ENCODE assay signal across 13 cellular contexts in the genomic region with DNA sequence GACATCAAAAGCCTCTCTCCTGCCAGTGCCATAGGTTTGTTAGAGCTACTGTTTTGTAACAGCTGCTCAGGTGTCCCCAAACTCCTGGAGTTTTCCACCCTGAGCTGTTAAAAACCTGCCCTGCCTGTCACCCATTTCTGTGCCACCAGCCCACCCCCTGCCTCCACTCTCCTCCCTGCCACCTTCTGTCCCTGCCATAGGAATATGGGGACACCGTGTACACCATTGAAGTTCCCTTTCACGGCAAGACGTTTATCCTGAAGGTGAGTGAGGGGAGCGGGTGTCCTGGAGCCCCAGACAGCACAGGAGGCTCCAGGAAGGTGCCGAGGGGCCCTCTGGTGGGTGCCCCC. TPM values are rescaled to one million over a fixed set of nuclear protein-coding genes. Genes with fewer than 3 reads are reported as not detected.
DNase-seq lines count a peak whose midpoint lies in the region; ATAC-seq, FAIRE-seq and TF ChIP-seq lines count a peak whose summit lies in the region.
"Had no signal": no experiment of that assay in that cellular context is flagged by ENCODE, and none has a peak within 500 bp of the region (broad histone marks: within the 10 kb centered on the region; RNA-seq: fewer than 3 reads in every experiment).

No MANE protein-coding gene starts in this region.

- POLR2A ChIA-PET in endothelial cell of umbilical vein (lab: Charles Lee) = interaction anchor here (1.7 kb wide), 1 partner anchor 11 kb away, joined by 3 read pairs; no protein-coding TSS in a partner anchor

- no peaks in the 10 kb centered on the region for H3K9me3 Mint-ChIP-seq in stimulated activated naive CD8-positive, alpha-beta T cell treated with anti-CD3 and anti-CD28 coated beads, Interleukin-15, amount 100 ng/mL, for 72 hours

- H3K9me1 ChIP-seq in endothelial cell of umbilical vein (replicated peaks; ENCODE audit: control insufficient read depth, extremely low read depth, insufficient read depth, low read length) = no peaks in the 10 kb centered on the region

- TF ChIP-seq POLR2A in endothelial cell of umbilical vein (IDR thresholded peaks at IDR 0.05; ENCODE audit: low read depth, low read length) (no peak), sigmoid colon (IDR thresholded peaks at IDR 0.05) (no peak), vagina (IDR thresholded peaks at IDR 0.05) (no peak)

- no peak overlapping the region for H2AFZ ChIP-seq in endothelial cell of umbilical vein (ENCODE audit: low read depth, low read length)

- no peaks in the 10 kb centered on the region for H4K20me1 ChIP-seq in endothelial cell of umbilical vein (replicated peaks; ENCODE audit: control insufficient read depth, extremely low read depth, insufficient read depth, low read length)

- no peaks in the 10 kb centered on the region for H3K79me2 ChIP-seq in endothelial cell of umbilical vein (ENCODE audit: control insufficient read depth, insufficient read depth, low read length)

- no peak overlapping the region for H3K9ac ChIP-seq in endothelial cell of umbilical vein (replicated peaks; ENCODE audit: extremely low read depth, insufficient read depth, low read length)

- CTCF ChIA-PET in endothelial cell of umbilical vein (lab: Charles Lee) = interaction anchor here (0.6 to 1.3 kb wide), 11 partner anchors 9 to 670 kb away, joined by 3 to 9 read pairs (median 4); a partner anchor contains a TSS

- H3K27me3 ChIP-seq in endothelial cell of umbilical vein (ENCODE audit: control insufficient read depth in 2 of 2, insufficient read depth in 2 of 2, low read length in 2 of 2) (no peaks in the 10 kb centered on the region), sigmoid colon (peaks cover 0 to 4% (median 0%) of the 10 kb centered on the region in 3 donors), vagina (no peaks in the 10 kb centered on the region)
- H3K27me3 ChIP-seq: foreskin keratinocyte, SJSA1 had no signal

- intact Hi-C loops in endothelial cell of umbilical vein (cut with micrococcal nuclease) = no loop called here
- intact Hi-C loops in sigmoid colon (cut with DNase I) = no loop called here
- intact Hi-C loops in vagina (cut with DNase I) = no loop called here

- 80 to 81% methylated on average over 5 of the region's 5 CpGs for WGBS in sigmoid colon, 2 donors

- H3K27ac ChIP-seq in endothelial cell of umbilical vein (ENCODE audit: insufficient read depth, low read depth, low read length) (peak overlapping the region; percentile 8), sigmoid colon (peak overlapping the region; percentile 54 to 62 (median 59)), vagina (peak overlapping the region; percentile 40)
- H3K27ac ChIP-seq: foreskin keratinocyte, SJSA1 had no signal

- peaks cover 0 to 2% of the 10 kb centered on the region in 2 experiments for H3K36me3 ChIP-seq in endothelial cell of umbilical vein (ENCODE audit: control insufficient read depth in 2 of 2, extremely low read depth in 1 of 2, insufficient read depth in 2 of 2, low read length in 2 of 2)
- H3K36me3 ChIP-seq in sigmoid colon = peaks cover 0 to 63% (median 11%) of the 10 kb centered on the region in 4 donors
- H3K36me3 ChIP-seq in vagina = peaks cover 0 to 42% of the 10 kb centered on the region in 2 donors

- H3K4me1 ChIP-seq in endothelial cell of umbilical vein (ENCODE audit: control insufficient read depth, extremely low read depth, insufficient read depth, low read length) = peaks cover 16% of the 10 kb centered on the region
- H3K4me1 ChIP-seq in sigmoid colon = peaks cover 0 to 21% (median 5%) of the 10 kb centered on the region in 4 donors
- H3K4me1 ChIP-seq in vagina = peaks cover 45% of the 10 kb centered on the region
- H3K4me1 ChIP-seq: foreskin keratinocyte, SJSA1 had no signal

- H3K27me3 Mint-ChIP-seq in stimulated activated naive CD8-positive, alpha-beta T cell treated with anti-CD3 and anti-CD28 coated beads, Interleukin-15, amount 100 ng/mL, for 72 hours = no peaks in the 10 kb centered on the region

- no peak for ATAC-seq in stimulated activated naive CD8-positive, alpha-beta T cell treated with anti-CD3 and anti-CD28 coated beads, Interleukin-15, amount 100 ng/mL, for 72 hours
- no peak for ATAC-seq in stimulated activated naive CD8-positive, alpha-beta T cell treated with anti-CD3 and anti-CD28 coated beads, Interleukin-15, Interleukin-2, amounts not matched to agents 100 U/mL and 50 U/mL, for 24 hours
- ATAC-seq in GM21367 (IDR thresholded peaks at IDR 0.05; ENCODE audit: unreplicated experiment) = no peak
- ATAC-seq: foreskin keratinocyte had no signal

- H3K4me3 ChIP-seq in endothelial cell of umbilical vein (replicated peaks in 1 of 3; ENCODE audit: insufficient read depth in 1 of 3, low read depth in 1 of 3, low read length in 3 of 3) = no peak overlapping the region
- H3K4me3 ChIP-seq in sigmoid colon = no peak overlapping the region
- no peak overlapping the region for H3K4me3 ChIP-seq in vagina
- H3K4me3 ChIP-seq: SJSA1 had no signal

- H3K4me3 Mint-ChIP-seq in stimulated activated naive CD8-positive, alpha-beta T cell treated with anti-CD3 and anti-CD28 coated beads, Interleukin-15, amount 100 ng/mL, for 72 hours = peak overlapping the region in 1 of 2 donors; percentile 37

- dilution Hi-C loops in endothelial cell of umbilical vein (cut with MboI; ENCODE audit: extremely low pct_ligation_motif_present, low sequenced_read_pairs) = no loop called here

- no TSS peak for BruUV-seq in endothelial cell of umbilical vein (replicated peaks; lab: Mats Ljungman, UMichigan)

- FAIRE-seq in endothelial cell of umbilical vein (lab: Jason Lieb, UNC) = no peak
- FAIRE-seq: bronchial epithelial cell had no signal

- no peak overlapping the region for H3K4me2 ChIP-seq in endothelial cell of umbilical vein (ENCODE audit: insufficient read depth, low read length)

- H3K4me1 Mint-ChIP-seq in stimulated activated naive CD8-positive, alpha-beta T cell treated with anti-CD3 and anti-CD28 coated beads, Interleukin-15, amount 100 ng/mL, for 72 hours = peaks cover 60% of the 10 kb centered on the region

- H3K9me3 ChIP-seq in endothelial cell of umbilical vein (replicated peaks; ENCODE audit: control insufficient read depth, insufficient read depth, low read length) (no peaks in the 10 kb centered on the region), sigmoid colon (no peaks in the 10 kb centered on the region), vagina (no peaks in the 10 kb centered on the region)
- H3K9me3 ChIP-seq: SJSA1 had no signal

- peak overlapping the region; percentile 57 to 63 for H3K27ac Mint-ChIP-seq in stimulated activated naive CD8-positive, alpha-beta T cell treated with anti-CD3 and anti-CD28 coated beads, Interleukin-15, amount 100 ng/mL, for 72 hours

- TF ChIP-seq EP300 in sigmoid colon (IDR thresholded peaks at IDR 0.05) = no peak

- DNase-seq in stimulated activated naive CD8-positive, alpha-beta T cell treated with anti-CD3 and anti-CD28 coated beads, Interleukin-15, amount 100 ng/mL, for 72 hours = no peak
- DNase-seq in stimulated activated naive CD8-positive, alpha-beta T cell treated with anti-CD3 and anti-CD28 coated beads, Interleukin-15, Interleukin-2, amounts not matched to agents 100 U/mL and 50 U/mL, for 24 hours = no peak
- DNase-seq in endothelial cell of umbilical vein (ENCODE audit: low read depth, low spot score) = no peak
- DNase-seq in sigmoid colon = no peak
- DNase-seq in vagina (ENCODE audit: extremely low spot score in 2 of 2) = no peak
- no peak for DNase-seq in middle frontal gyrus (ENCODE audit: extremely low spot score, low spot score)
- no peak for DNase-seq in NCI-H187 (lab: John Stamatoyannopoulos, UW)
- DNase-seq: foreskin keratinocyte, KG1, NCI-H1105 treated with DMSO at 0.1 percent for 48 hours had no signal

- TF ChIP-seq CTCF in endothelial cell of umbilical vein (IDR thresholded peaks at IDR 0.05; ENCODE audit: extremely low read depth in 1 of 2, insufficient read depth in 1 of 2, low read depth in 1 of 2, low read length in 2 of 2) (no peak), sigmoid colon (IDR thresholded peaks at IDR 0.05) (no peak), vagina (IDR thresholded peaks at IDR 0.05) (no peak)

RNA-seq across cellular contexts. Expression of a gene that starts 5.2 kb away (rescaled TPM):
- total RNA-seq in endothelial cell of umbilical vein (0.78 and 0.93 TPM in 2 replicates), sigmoid colon (under 1 TPM in 3 of 4 donors, not detected in 1; 0.49 to 0.71 (median 0.68) TPM), vagina (0.49 TPM)
- polyA plus RNA-seq in endothelial cell of umbilical vein (0.46 and 0.51 TPM in 2 replicates), sigmoid colon (1 to 10 TPM; 1.4 to 3.5 (median 3.0) TPM)
- polyA plus RNA-seq in endothelial cell of umbilical vein (2011; cell fraction: cytosol; rRNA removed) = 0.18 TPM in 1 of 2 replicates, not detected in the other
- polyA plus RNA-seq in endothelial cell of umbilical vein (2011; cell fraction: nucleus; rRNA removed) = 2.8 and 5.0 TPM in 2 replicates
- polyA plus RNA-seq in endothelial cell of umbilical vein (2012) = 0.29 and 1.3 TPM in 2 replicates
- polyA minus RNA-seq in endothelial cell of umbilical vein = 0.45 and 1.3 TPM in 2 replicates
- 1.0 TPM for polyA minus RNA-seq in endothelial cell of umbilical vein (2011; cell fraction: cytosol; rRNA and poly(A)+ RNA removed)
- polyA minus RNA-seq in endothelial cell of umbilical vein (2011; cell fraction: nucleus; rRNA and poly(A)+ RNA removed) = 1.1 and 1.8 TPM in 2 replicates
- total RNA-seq: bronchial epithelial cell had no signal

RNA-seq across cellular contexts. Expression of a gene that starts 8.3 kb away (rescaled TPM):
- not detected in 2 replicates for total RNA-seq in endothelial cell of umbilical vein
- 0.11 and 0.35 TPM in 2 replicates for polyA plus RNA-seq in endothelial cell of umbilical vein
- polyA plus RNA-seq in endothelial cell of umbilical vein (2011; cell fraction: cytosol; rRNA removed) = not detected in 2 replicates
- 0.13 and 0.22 TPM in 2 replicates for polyA plus RNA-seq in endothelial cell of umbilical vein (2011; cell fraction: nucleus; rRNA removed)
- polyA plus RNA-seq in endothelial cell of umbilical vein (2012) = not detected in 2 replicates
- polyA minus RNA-seq in endothelial cell of umbilical vein = not detected in 2 replicates
- not detected for polyA minus RNA-seq in endothelial cell of umbilical vein (2011; cell fraction: cytosol; rRNA and poly(A)+ RNA removed)
- polyA minus RNA-seq in endothelial cell of umbilical vein (2011; cell fraction: nucleus; rRNA and poly(A)+ RNA removed) = not detected in 2 replicates
- 1 to 10 TPM; 2.8 to 5.4 (median 5.1) TPM for total RNA-seq in sigmoid colon
- polyA plus RNA-seq in sigmoid colon = 1 to 10 TPM; 1.2 to 2.4 (median 1.8) TPM
- 5.6 TPM for total RNA-seq in vagina
- total RNA-seq: bronchial epithelial cell, foreskin keratinocyte, SJSA1 had no signal

RNA-seq across cellular contexts. Expression of a gene that starts 23.0 kb away (rescaled TPM):
- 48.9 and 51.0 TPM in 2 replicates for total RNA-seq in endothelial cell of umbilical vein
- 75.7 and 102 TPM in 2 replicates for polyA plus RNA-seq in endothelial cell of umbilical vein
- polyA plus RNA-seq in endothelial cell of umbilical vein (2011; cell fraction: cytosol; rRNA removed) = 59.8 and 64.7 TPM in 2 replicates
- polyA plus RNA-seq in endothelial cell of umbilical vein (2011; cell fraction: nucleus; rRNA removed) = 197 and 251 TPM in 2 replicates
- 42.1 and 55.4 TPM in 2 replicates for polyA plus RNA-seq in endothelial cell of umbilical vein (2012)
- polyA minus RNA-seq in endothelial cell of umbilical vein = 77.4 and 91.7 TPM in 2 replicates
- 25.9 TPM for polyA minus RNA-seq in endothelial cell of umbilical vein (2011; cell fraction: cytosol; rRNA and poly(A)+ RNA removed)
- 40.4 and 56.2 TPM in 2 replicates for polyA minus RNA-seq in endothelial cell of umbilical vein (2011; cell fraction: nucleus; rRNA and poly(A)+ RNA removed)
- 10 to 100 TPM; 35.3 to 44.1 (median 37.6) TPM for total RNA-seq in sigmoid colon
- polyA plus RNA-seq in sigmoid colon = 10 to 100 TPM; 21.0 to 59.2 (median 25.0) TPM
- 148 TPM for total RNA-seq in vagina

RNA-seq across cellular contexts. Expression of a gene that starts 27.9 kb away (rescaled TPM):
- 6.4 and 7.0 TPM in 2 replicates for total RNA-seq in endothelial cell of umbilical vein
- 14.9 and 17.0 TPM in 2 replicates for polyA plus RNA-seq in endothelial cell of umbilical vein
- 6.9 and 9.6 TPM in 2 replicates for polyA plus RNA-seq in endothelial cell of umbilical vein (2011; cell fraction: cytosol; rRNA removed)
- 31.1 and 34.7 TPM in 2 replicates for polyA plus RNA-seq in endothelial cell of umbilical vein (2011; cell fraction: nucleus; rRNA removed)
- 4.2 and 6.0 TPM in 2 replicates for polyA plus RNA-seq in endothelial cell of umbilical vein (2012)
- polyA minus RNA-seq in endothelial cell of umbilical vein = 8.3 and 9.9 TPM in 2 replicates
- 2.4 TPM for polyA minus RNA-seq in endothelial cell of umbilical vein (2011; cell fraction: cytosol; rRNA and poly(A)+ RNA removed)
- polyA minus RNA-seq in endothelial cell of umbilical vein (2011; cell fraction: nucleus; rRNA and poly(A)+ RNA removed) = 5.9 and 6.2 TPM in 2 replicates
- 10 to 100 TPM in 1 of 4 donors, 1 to 10 TPM in 3; 6.9 to 12.1 (median 8.2) TPM for total RNA-seq in sigmoid colon
- polyA plus RNA-seq in sigmoid colon = 10 to 100 TPM in 1 of 3 donors, 1 to 10 TPM in 2; 7.2 to 29.6 (median 8.4) TPM
- total RNA-seq in vagina = 17.7 TPM

RNA-seq across cellular contexts. Expression of a gene that starts 33.2 kb away (rescaled TPM):
- total RNA-seq in endothelial cell of umbilical vein (not detected in 2 replicates), sigmoid colon (10 to 100 TPM in 1 of 4 donors, 1 to 10 TPM in 3; 4.2 to 12.1 (median 7.2) TPM), vagina (9.3 TPM)
- polyA plus RNA-seq in endothelial cell of umbilical vein (not detected in 2 replicates), sigmoid colon (100 to 1,000 TPM; 255 to 280 (median 273) TPM)
- polyA plus RNA-seq in endothelial cell of umbilical vein (2011; cell fraction: cytosol; rRNA removed) = not detected in 2 replicates
- not detected in 2 replicates for polyA plus RNA-seq in endothelial cell of umbilical vein (2011; cell fraction: nucleus; rRNA removed)
- not detected in 2 replicates for polyA plus RNA-seq in endothelial cell of umbilical vein (2012)
- polyA minus RNA-seq in endothelial cell of umbilical vein = not detected in 2 replicates
- polyA minus RNA-seq in endothelial cell of umbilical vein (2011; cell fraction: cytosol; rRNA and poly(A)+ RNA removed) = not detected
- polyA minus RNA-seq in endothelial cell of umbilical vein (2011; cell fraction: nucleus; rRNA and poly(A)+ RNA removed) = not detected in 2 replicates
- total RNA-seq: bronchial epithelial cell, SJSA1 had no signal

Comparison
In these comparisons a context has a peak if more than half of its experiments do, and no peak if none do; other contexts are left out.
1. H3K27ac ChIP-seq: peak in every context shown above with its lines; median percentile 59 in sigmoid colon; 40 in vagina; 8 in endothelial cell of umbilical vein.